ENCODE assay signal across 13 cellular contexts in genomic region chrX:133859860-133860259, GRCh38.
A peak's percentile ranks its signal among the peaks of the same experiment; 100 is the strongest.
DNase-seq lines count a peak whose midpoint lies in the region; ATAC-seq, FAIRE-seq and TF ChIP-seq lines count a peak whose summit lies in the region.
"Had no signal": no experiment of that assay in that cellular context is flagged by ENCODE, and none has a peak within 500 bp of the region (broad histone marks: within the 10 kb centered on the region; RNA-seq: fewer than 3 reads in every experiment).

No MANE protein-coding gene starts in this region.

- intact Hi-C loops in vagina (cut with DNase I) = no loop called here
- intact Hi-C loops in activated naive CD4-positive, alpha-beta T cell treated with anti-CD3 and anti-CD28 coated beads for 36 hours (cut with micrococcal nuclease) = no loop called here

- CTCF ChIA-PET in activated naive CD4-positive, alpha-beta T cell treated with anti-CD3 and anti-CD28 coated beads for 36 hours (lab: Charles Lee) = no interaction called here
- CTCF ChIA-PET in activated CD8-positive, alpha-beta T cell treated with anti-CD3 and anti-CD28 coated beads, Interleukin-2, amount 10 ng/mL, durations not matched to agents 7 days and 5 days (lab: Charles Lee) = no interaction called here

- DNase-seq in Daoy (ENCODE audit: low read depth) (peak; percentile 1), NCI-H1694 treated with DMSO at 0.1 percent for 48 hours (lab: John Stamatoyannopoulos, UW) (peak; percentile 19), bronchial epithelial cell (ENCODE audit: low read depth) (peak; percentile 63), nephron progenitor cell (no peak), vagina (ENCODE audit: extremely low spot score in 2 of 2) (no peak)
- no peak for DNase-seq in activated naive CD4-positive, alpha-beta T cell treated with anti-CD3 and anti-CD28 coated beads for 36 hours
- DNase-seq in activated CD8-positive, alpha-beta T cell treated with anti-CD3 and anti-CD28 coated beads, Interleukin-2, amount 10 ng/mL, durations not matched to agents 7 days and 5 days = no peak
- DNase-seq: activated CD8-positive, alpha-beta T cell treated with anti-CD3 and anti-CD28 coated beads for 36 hours; activated naive CD8-positive, alpha-beta T cell treated with anti-CD3 and anti-CD28 coated beads for 36 hours; CD4-positive, alpha-beta T cell; endodermal cell had no signal

- no peak overlapping the region for H3K27ac ChIP-seq in vagina
- H3K27ac ChIP-seq: skin epidermis had no signal

- TF ChIP-seq CTCF in bronchial epithelial cell (IDR thresholded peaks at IDR 0.05; ENCODE audit: insufficient read depth, low read length, severe bottlenecking) (no peak), nephron progenitor cell (IDR thresholded peaks at IDR 0.05) (no peak), vagina (IDR thresholded peaks at IDR 0.05) (no peak)

- H3K36me3 Mint-ChIP-seq in nephron progenitor cell (ENCODE audit: low read depth) = peaks cover 33% of the 10 kb centered on the region
- H3K36me3 Mint-ChIP-seq in activated naive CD4-positive, alpha-beta T cell treated with anti-CD3 and anti-CD28 coated beads for 36 hours (ENCODE audit: low read depth) = no peaks in the 10 kb centered on the region
- no peaks in the 10 kb centered on the region for H3K36me3 Mint-ChIP-seq in activated CD8-positive, alpha-beta T cell treated with anti-CD3 and anti-CD28 coated beads, Interleukin-2, amount 10 ng/mL, durations not matched to agents 7 days and 5 days (ENCODE audit: low read depth)
- H3K36me3 Mint-ChIP-seq: activated naive CD8-positive, alpha-beta T cell treated with anti-CD3 and anti-CD28 coated beads for 36 hours had no signal

- H3K27me3 ChIP-seq in bronchial epithelial cell (ENCODE audit: control insufficient read depth, insufficient read depth, low read length) = no peaks in the 10 kb centered on the region
- no peaks in the 10 kb centered on the region for H3K27me3 ChIP-seq in vagina

- no peak overlapping the region for H3K4me3 Mint-ChIP-seq in nephron progenitor cell
- H3K4me3 Mint-ChIP-seq in activated naive CD4-positive, alpha-beta T cell treated with anti-CD3 and anti-CD28 coated beads for 36 hours = no peak overlapping the region
- no peak overlapping the region for H3K4me3 Mint-ChIP-seq in activated CD8-positive, alpha-beta T cell treated with anti-CD3 and anti-CD28 coated beads, Interleukin-2, amount 10 ng/mL, durations not matched to agents 7 days and 5 days
- H3K4me3 Mint-ChIP-seq: activated CD8-positive, alpha-beta T cell treated with anti-CD3 and anti-CD28 coated beads for 36 hours; activated naive CD8-positive, alpha-beta T cell treated with anti-CD3 and anti-CD28 coated beads for 36 hours; CD4-positive, alpha-beta T cell; endodermal cell had no signal

- H3K4me3 ChIP-seq in bronchial epithelial cell (ENCODE audit: low read depth, low read length) (no peak overlapping the region), vagina (no peak overlapping the region)
- H3K4me3 ChIP-seq: skin epidermis had no signal

- H3K27ac Mint-ChIP-seq in nephron progenitor cell = peak overlapping the region; percentile 99
- no peak overlapping the region for H3K27ac Mint-ChIP-seq in activated naive CD4-positive, alpha-beta T cell treated with anti-CD3 and anti-CD28 coated beads for 36 hours
- no peak overlapping the region for H3K27ac Mint-ChIP-seq in activated CD8-positive, alpha-beta T cell treated with anti-CD3 and anti-CD28 coated beads, Interleukin-2, amount 10 ng/mL, durations not matched to agents 7 days and 5 days
- H3K27ac Mint-ChIP-seq: activated CD8-positive, alpha-beta T cell treated with anti-CD3 and anti-CD28 coated beads for 36 hours; activated naive CD8-positive, alpha-beta T cell treated with anti-CD3 and anti-CD28 coated beads for 36 hours; CD4-positive, alpha-beta T cell; endodermal cell had no signal

- POLR2A ChIA-PET in activated CD8-positive, alpha-beta T cell treated with anti-CD3 and anti-CD28 coated beads, Interleukin-2, amount 10 ng/mL, durations not matched to agents 7 days and 5 days (lab: Charles Lee) = no interaction called here

- FAIRE-seq in bronchial epithelial cell (lab: Jason Lieb, UNC) = no peak

- TF ChIP-seq POLR2A in vagina (IDR thresholded peaks at IDR 0.05) = no peak

- H3K4me1 Mint-ChIP-seq in nephron progenitor cell = peaks cover 36% of the 10 kb centered on the region
- no peaks in the 10 kb centered on the region for H3K4me1 Mint-ChIP-seq in activated naive CD4-positive, alpha-beta T cell treated with anti-CD3 and anti-CD28 coated beads for 36 hours (ENCODE audit: low read depth)
- H3K4me1 Mint-ChIP-seq in activated CD8-positive, alpha-beta T cell treated with anti-CD3 and anti-CD28 coated beads, Interleukin-2, amount 10 ng/mL, durations not matched to agents 7 days and 5 days (ENCODE audit: low read depth) = no peaks in the 10 kb centered on the region
- H3K4me1 Mint-ChIP-seq: activated naive CD8-positive, alpha-beta T cell treated with anti-CD3 and anti-CD28 coated beads for 36 hours had no signal

- no peaks in the 10 kb centered on the region for H3K9me3 ChIP-seq in vagina

- peaks cover 18% of the 10 kb centered on the region for H3K9me3 Mint-ChIP-seq in nephron progenitor cell
- H3K9me3 Mint-ChIP-seq in activated naive CD4-positive, alpha-beta T cell treated with anti-CD3 and anti-CD28 coated beads for 36 hours = no peaks in the 10 kb centered on the region
- H3K9me3 Mint-ChIP-seq in activated CD8-positive, alpha-beta T cell treated with anti-CD3 and anti-CD28 coated beads, Interleukin-2, amount 10 ng/mL, durations not matched to agents 7 days and 5 days (ENCODE audit: insufficient read depth) = no peaks in the 10 kb centered on the region
- H3K9me3 Mint-ChIP-seq: activated CD8-positive, alpha-beta T cell treated with anti-CD3 and anti-CD28 coated beads for 36 hours; activated naive CD8-positive, alpha-beta T cell treated with anti-CD3 and anti-CD28 coated beads for 36 hours; CD4-positive, alpha-beta T cell; endodermal cell had no signal

- no peak for ATAC-seq in GM19467 (IDR thresholded peaks at IDR 0.05; ENCODE audit: unreplicated experiment)
- ATAC-seq in activated CD8-positive, alpha-beta T cell treated with anti-CD3 and anti-CD28 coated beads, Interleukin-2, amount 10 ng/mL, durations not matched to agents 7 days and 5 days = no peak
- ATAC-seq: activated CD8-positive, alpha-beta T cell treated with anti-CD3 and anti-CD28 coated beads for 36 hours had no signal

- H3K4me1 ChIP-seq in vagina = no peaks in the 10 kb centered on the region

- H3K36me3 ChIP-seq in bronchial epithelial cell (ENCODE audit: control insufficient read depth, insufficient read depth, low read length) (no peaks in the 10 kb centered on the region), vagina (no peaks in the 10 kb centered on the region)

- H3K27me3 Mint-ChIP-seq in nephron progenitor cell (ENCODE audit: low read depth, poor library complexity) = no peaks in the 10 kb centered on the region
- no peaks in the 10 kb centered on the region for H3K27me3 Mint-ChIP-seq in activated naive CD4-positive, alpha-beta T cell treated with anti-CD3 and anti-CD28 coated beads for 36 hours (ENCODE audit: low read depth)
- no peaks in the 10 kb centered on the region for H3K27me3 Mint-ChIP-seq in activated CD8-positive, alpha-beta T cell treated with anti-CD3 and anti-CD28 coated beads, Interleukin-2, amount 10 ng/mL, durations not matched to agents 7 days and 5 days (ENCODE audit: low read depth)
- H3K27me3 Mint-ChIP-seq: activated CD8-positive, alpha-beta T cell treated with anti-CD3 and anti-CD28 coated beads for 36 hours; activated naive CD8-positive, alpha-beta T cell treated with anti-CD3 and anti-CD28 coated beads for 36 hours; CD4-positive, alpha-beta T cell had no signal

Comparison
In these comparisons a context has a peak if more than half of its experiments do, and no peak if none do; other contexts are left out.
1. DNase-seq: peak in Daoy (single experiment), NCI-H1694 treated with DMSO at 0.1 percent for 48 hours (single experiment) and bronchial epithelial cell (single experiment); none in nephron progenitor cell (single experiment), vagina (0 of 2), activated naive CD4-positive, alpha-beta T cell treated with anti-CD3 and anti-CD28 coated beads for 36 hours (single experiment) and activated CD8-positive, alpha-beta T cell treated with anti-CD3 and anti-CD28 coated beads, Interleukin-2, amount 10 ng/mL, durations not matched to agents 7 days and 5 days (single experiment).